ENCODE assay signal across 9 cellular contexts in genomic region chr1:110060034-110060661, GRCh38. TPM values are rescaled to one million over a fixed set of nuclear protein-coding genes. Genes with fewer than 3 reads are reported as not detected.
DNase-seq lines count a peak whose midpoint lies in the region; ATAC-seq lines count a peak whose summit lies in the region.
"Had no signal": no experiment of that assay in that cellular context is flagged by ENCODE, and none has a peak within 500 bp of the region (broad histone marks: within the 10 kb centered on the region; RNA-seq: fewer than 3 reads in every experiment).

No MANE protein-coding gene starts in this region.

- no peaks in the 10 kb centered on the region for H3K4me1 ChIP-seq in SJSA1 (replicated peaks)

- H3K4me3 ChIP-seq in SJSA1, result no peak overlapping the region

- no peaks in the 10 kb centered on the region for H3K27me3 ChIP-seq in SJSA1 (replicated peaks)

- no peak for ATAC-seq in GM21825 (IDR thresholded peaks at IDR 0.05; ENCODE audit: unreplicated experiment)
- no peak for ATAC-seq in HG03460 (IDR thresholded peaks at IDR 0.05; ENCODE audit: unreplicated experiment)

- peaks cover 36% of the 10 kb centered on the region for H3K36me3 ChIP-seq in SJSA1

- H3K9me3 ChIP-seq in SJSA1 (replicated peaks), result no peaks in the 10 kb centered on the region

- DNase-seq in COLO829 (ENCODE audit: low spot score) (peak; percentile 29), HCEC 1CT (peak; percentile 22), SJSA1 (ENCODE audit: low read depth in 1 of 2, low spot score in 2 of 2) (peak; percentile 24 to 66), iPS-NIHi11 (ENCODE audit: low spot score) (peak; percentile 75)
- peak; percentile 63 for DNase-seq in activated gamma-delta T cell treated with anti-CD3 and anti-CD28 coated beads, Interleukin-2, amount 50 U/mL, for 16 hours (ENCODE audit: low read depth)
- DNase-seq in stimulated activated CD4-positive, alpha-beta T cell treated with anti-CD3 and anti-CD28 coated beads, TNF-alpha, amount 100 ng/mL, for 24 hours (ENCODE audit: low read depth in 3 of 3), result peak; percentile 43 to 77 (median 61)

- no peak overlapping the region for H3K27ac ChIP-seq in SJSA1

RNA-seq across cellular contexts. Expression of gene ALX3, which starts 10.3 kb away (rescaled TPM):
- not detected in 2 replicates for total RNA-seq in SJSA1 (2014; rRNA removed; shearing (Covaris generic))
- total RNA-seq: T-helper 1 cell treated with Interleukin-12 subunit alpha and Interleukin-12 subunit beta and Interleukin-4 antibody, amounts not matched to agents 30 ng/mL and 1 ng/mL, for 36 hours had no signal

RNA-seq across cellular contexts. Expression of gene STRIP1, which starts 25.7 kb away (rescaled TPM):
- total RNA-seq in SJSA1 (2014; rRNA removed; shearing (Covaris generic)), result 27.5 and 31.6 TPM in 2 replicates

RNA-seq across cellular contexts. Expression of gene UBL4B, which starts 52.1 kb away (rescaled TPM):
- not detected in 2 replicates for total RNA-seq in SJSA1 (2014; rRNA removed; shearing (Covaris generic))
- total RNA-seq: T-helper 1 cell treated with Interleukin-12 subunit alpha and Interleukin-12 subunit beta and Interleukin-4 antibody, amounts not matched to agents 30 ng/mL and 1 ng/mL, for 36 hours had no signal

Comparison
In these comparisons a context has a peak if more than half of its experiments do, and no peak if none do; other contexts are left out.
1. DNase-seq: peak in every context shown above with its lines; median percentile 75 in iPS-NIHi11; 63 in activated gamma-delta T cell treated with anti-CD3 and anti-CD28 coated beads, Interleukin-2, amount 50 U/mL, for 16 hours; 61 in stimulated activated CD4-positive, alpha-beta T cell treated with anti-CD3 and anti-CD28 coated beads, TNF-alpha, amount 100 ng/mL, for 24 hours; 45 in SJSA1; 29 in COLO829; 22 in HCEC 1CT.